ENCODE assay signal across 1 cellular context in the genomic region with DNA sequence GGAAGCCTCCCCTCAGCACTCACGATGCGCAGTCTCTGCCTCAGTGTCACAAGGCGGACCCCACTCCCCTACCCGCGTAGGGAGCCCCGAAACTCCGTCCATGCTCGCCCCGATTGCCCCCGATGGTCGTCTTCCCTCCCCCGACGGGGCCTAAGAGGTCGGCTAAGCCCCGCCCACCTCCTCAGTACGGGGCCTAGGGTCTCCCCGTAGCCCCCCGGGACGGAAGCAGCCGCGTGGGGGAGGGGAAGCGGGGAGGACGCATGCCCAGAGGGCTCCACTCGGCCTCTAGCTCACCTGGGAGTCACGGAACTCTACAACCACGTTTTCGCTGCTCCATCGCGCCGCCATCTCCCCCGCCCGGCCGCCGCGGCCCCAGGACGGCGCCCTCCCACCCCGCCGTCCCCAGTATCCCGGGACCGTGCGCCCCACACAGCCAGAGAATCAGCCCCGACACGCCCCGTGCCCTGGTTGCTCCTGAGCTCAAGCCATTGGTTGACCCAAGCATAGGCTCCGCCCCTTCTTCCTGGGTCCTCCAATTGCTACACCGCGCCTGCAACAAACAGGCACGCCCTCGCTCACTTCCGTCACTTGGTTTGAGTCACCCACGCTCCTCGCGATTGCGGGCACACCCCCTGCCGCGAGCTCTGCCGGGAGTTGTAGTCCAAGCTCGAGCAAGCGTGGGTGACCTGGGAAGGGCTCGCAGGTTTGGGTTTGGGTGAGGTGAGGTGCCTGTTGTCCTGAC.
TF ChIP-seq lines count a peak whose summit lies in the region.

Gene WDR59 (minus strand): TSS at position 454 of the 742 bp plus-strand sequence. CDS start 106 bp downstream, at position 348.

TF ChIP-seq in K562, 482 proteins besides CTCF, POLR2A, EP300 and RAD21 (continued from another document):
- TF ChIP-seq MLLT1 (IDR thresholded peaks at IDR 0.05) = 0 out of 4 replicates have a peak, but pooled peaks of 1 of the 2 experiments have one; percentile 21
- TF ChIP-seq, protein P1, sequence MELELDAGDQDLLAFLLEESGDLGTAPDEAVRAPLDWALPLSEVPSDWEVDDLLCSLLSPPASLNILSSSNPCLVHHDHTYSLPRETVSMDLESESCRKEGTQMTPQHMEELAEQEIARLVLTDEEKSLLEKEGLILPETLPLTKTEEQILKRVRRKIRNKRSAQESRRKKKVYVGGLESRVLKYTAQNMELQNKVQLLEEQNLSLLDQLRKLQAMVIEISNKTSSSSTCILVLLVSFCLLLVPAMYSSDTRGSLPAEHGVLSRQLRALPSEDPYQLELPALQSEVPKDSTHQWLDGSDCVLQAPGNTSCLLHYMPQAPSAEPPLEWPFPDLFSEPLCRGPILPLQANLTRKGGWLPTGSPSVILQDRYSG (tag; conservative IDR thresholded peaks at IDR 0.05; ENCODE audit: low read depth) = no peak
- TF ChIP-seq, protein P2, sequence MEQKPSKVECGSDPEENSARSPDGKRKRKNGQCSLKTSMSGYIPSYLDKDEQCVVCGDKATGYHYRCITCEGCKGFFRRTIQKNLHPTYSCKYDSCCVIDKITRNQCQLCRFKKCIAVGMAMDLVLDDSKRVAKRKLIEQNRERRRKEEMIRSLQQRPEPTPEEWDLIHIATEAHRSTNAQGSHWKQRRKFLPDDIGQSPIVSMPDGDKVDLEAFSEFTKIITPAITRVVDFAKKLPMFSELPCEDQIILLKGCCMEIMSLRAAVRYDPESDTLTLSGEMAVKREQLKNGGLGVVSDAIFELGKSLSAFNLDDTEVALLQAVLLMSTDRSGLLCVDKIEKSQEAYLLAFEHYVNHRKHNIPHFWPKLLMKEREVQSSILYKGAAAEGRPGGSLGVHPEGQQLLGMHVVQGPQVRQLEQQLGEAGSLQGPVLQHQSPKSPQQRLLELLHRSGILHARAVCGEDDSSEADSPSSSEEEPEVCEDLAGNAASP (IDR thresholded peaks at IDR 0.05) = no peak
- TF ChIP-seq PRPF4 (IDR thresholded peaks at IDR 0.05; ENCODE audit: insufficient read depth, low read depth, low read length, poor library complexity, severe bottlenecking) = no peak
- no peak for TF ChIP-seq HDAC2 (IDR thresholded peaks at IDR 0.05)
- no peak for TF ChIP-seq TCF3 (CRISPR knock-in tag; IDR thresholded peaks at IDR 0.05)
- TF ChIP-seq ZBTB8A (IDR thresholded peaks at IDR 0.05; ENCODE audit: partially characterized antibody) = no peak
- no peak for TF ChIP-seq U2AF1 (optimal IDR thresholded peaks at IDR 0.05; ENCODE audit: low read depth, low read length)
- TF ChIP-seq NR3C1 (CRISPR knock-in tag; IDR thresholded peaks at IDR 0.05) = no peak
- peak; percentile 24; the same call in 1 of the 2 replicates for TF ChIP-seq STAT6 (CRISPR knock-in tag; IDR thresholded peaks at IDR 0.05)
- no peak for TF ChIP-seq LARP7 (IDR thresholded peaks at IDR 0.05)
- TF ChIP-seq NFIX (CRISPR knock-in tag; IDR thresholded peaks at IDR 0.05; ENCODE audit: low read depth) = no peak
- TF ChIP-seq ZBTB34 (CRISPR knock-in tag; IDR thresholded peaks at IDR 0.05) = no peak
- TF ChIP-seq L3MBTL2 (IDR thresholded peaks at IDR 0.05) = no peak
- TF ChIP-seq CAMTA2 (CRISPR knock-in tag; conservative IDR thresholded peaks at IDR 0.05) = no peak
